In the genomic region with DNA sequence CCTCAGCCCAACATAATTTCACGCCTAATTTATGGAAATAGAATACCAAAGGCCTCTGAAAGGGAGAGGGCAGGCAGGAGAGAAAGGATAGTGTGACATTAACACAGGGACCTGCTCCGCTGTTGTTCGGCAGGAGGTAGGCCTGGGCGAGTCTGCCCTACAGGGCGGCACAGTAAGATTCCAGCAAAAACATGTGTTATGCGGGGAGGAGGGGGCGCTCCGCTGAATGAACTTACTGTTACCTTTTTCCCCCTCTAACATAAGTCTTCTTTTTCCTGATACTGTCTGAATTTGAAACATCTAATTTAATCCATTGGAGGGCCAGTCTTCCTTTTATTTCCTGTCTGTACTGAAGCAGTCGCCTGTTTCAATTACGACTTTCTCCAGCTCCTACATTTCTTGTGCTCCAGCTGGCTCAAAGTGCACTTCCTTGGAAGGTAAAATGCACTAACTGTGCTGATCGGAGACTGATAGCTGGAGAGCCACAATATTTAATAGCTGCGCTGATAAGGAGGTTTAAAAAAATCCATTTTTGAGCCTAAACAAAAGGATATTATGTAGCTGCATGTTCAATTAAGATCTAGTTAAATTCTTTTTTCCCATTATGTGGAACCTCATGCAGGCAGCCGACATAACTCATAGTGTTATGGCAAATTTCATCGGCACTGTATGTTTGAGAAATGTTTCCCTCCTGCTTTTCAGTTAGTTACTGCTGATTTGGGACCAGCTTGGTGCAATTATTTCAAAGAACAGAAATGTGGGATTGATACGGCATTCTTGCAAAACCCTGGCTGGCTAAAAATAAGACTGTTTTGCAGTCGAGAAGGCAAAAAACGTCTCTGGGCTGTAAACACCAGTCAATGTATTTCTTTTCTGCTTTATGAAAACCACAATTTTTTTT, we compare ENCODE assay signal across 25 cellular contexts.
DNase-seq lines count a peak whose midpoint lies in the region; ATAC-seq and TF ChIP-seq lines count a peak whose summit lies in the region.
"Had no signal": no experiment of that assay in that cellular context is flagged by ENCODE, and none has a peak within 500 bp of the region (broad histone marks: within the 10 kb centered on the region; RNA-seq: fewer than 3 reads in every experiment).

No MANE protein-coding gene starts in this region.

- POLR2A ChIA-PET in activated CD8-positive, alpha-beta T cell treated with anti-CD3 and anti-CD28 coated beads for 36 hours (lab: Charles Lee), result interaction anchor here (1.4 kb wide), 1 partner anchor 292 kb away, joined by 3 read pairs; no protein-coding TSS in a partner anchor

- DNase-seq in GM23338 (ENCODE audit: low spot score) (peak; percentile 32), ascending aorta (ENCODE audit: low spot score in 2 of 2) (no peak), iris pigment epithelial cell (ENCODE audit: low read depth) (peak; percentile 42), progenitor cell of endocrine pancreas (ENCODE audit: low spot score, unreplicated experiment) (no peak), colonic mucosa (no peak)
- DNase-seq in activated CD8-positive, alpha-beta T cell treated with anti-CD3 and anti-CD28 coated beads for 36 hours, result no peak
- DNase-seq in effector memory CD4-positive, alpha-beta T cell, result no peak
- DNase-seq: activated CD4-positive, alpha-beta memory T cell treated with anti-CD3 and anti-CD28 coated beads, Interleukin-2, amount 10 ng/mL, durations not matched to agents 7 days and 5 days; activated naive CD4-positive, alpha-beta T cell treated with anti-CD3 and anti-CD28 coated beads, Interleukin-2, amount 50 U/mL, for 16 hours; activated T-cell treated with anti-CD3 and anti-CD28 coated beads, Interleukin-2, amount 50 U/mL, for 4 hours; AML-193; brain microvascular endothelial cell; COR-L47; dermis blood vessel endothelial cell; GOT3; midbrain; NCI-H1694 treated with DMSO at 0.1 percent for 48 hours; sigmoid colon; stimulated activated naive CD4-positive, alpha-beta T cell treated with Interleukin-2 at 50 U/mL for 16 hours; T-helper 17 cell; upper lobe of right lung had no signal

- H3K4me3 ChIP-seq in GM23338 (no peak overlapping the region), ascending aorta (peak overlapping the region; percentile 23 to 52), colonic mucosa (no peak overlapping the region)
- no peak overlapping the region for H3K4me3 ChIP-seq in effector memory CD4-positive, alpha-beta T cell (ENCODE audit: insufficient read depth, low read depth, low read length, poor library complexity, severe bottlenecking)
- H3K4me3 ChIP-seq: esophagus muscularis mucosa, sigmoid colon, upper lobe of right lung had no signal

- peaks cover 31% of the 10 kb centered on the region for H3K4me1 Mint-ChIP-seq in GM23338
- peaks cover 24% of the 10 kb centered on the region for H3K4me1 Mint-ChIP-seq in progenitor cell of endocrine pancreas (ENCODE audit: low read depth)
- H3K4me1 Mint-ChIP-seq in activated CD8-positive, alpha-beta T cell treated with anti-CD3 and anti-CD28 coated beads for 36 hours (ENCODE audit: low read depth), result peaks cover 5% of the 10 kb centered on the region
- H3K4me1 Mint-ChIP-seq: T-helper 17 cell had no signal

- H4K20me1 ChIP-seq in GM23338 (replicated peaks; ENCODE audit: insufficient read depth), result no peaks in the 10 kb centered on the region

- H3K36me3 Mint-ChIP-seq in GM23338 (ENCODE audit: low read depth), result no peaks in the 10 kb centered on the region
- no peaks in the 10 kb centered on the region for H3K36me3 Mint-ChIP-seq in progenitor cell of endocrine pancreas (ENCODE audit: insufficient read depth)
- H3K36me3 Mint-ChIP-seq in activated CD8-positive, alpha-beta T cell treated with anti-CD3 and anti-CD28 coated beads for 36 hours (ENCODE audit: low read depth), result no peaks in the 10 kb centered on the region

- H3K4me1 ChIP-seq in GM23338 (ENCODE audit: insufficient read depth) (0 out of 2 replicates have a peak, but pooled peaks cover 13% of the 10 kb centered on the region), ascending aorta (peaks cover 0 to 20% of the 10 kb centered on the region in 2 donors), colonic mucosa (no peaks in the 10 kb centered on the region)
- no peaks in the 10 kb centered on the region for H3K4me1 ChIP-seq in effector memory CD4-positive, alpha-beta T cell (ENCODE audit: control insufficient read depth, insufficient read depth, low read length, poor library complexity, severe bottlenecking)
- H3K4me1 ChIP-seq: esophagus muscularis mucosa, sigmoid colon, upper lobe of right lung had no signal

- H3K4me3 Mint-ChIP-seq in GM23338 (no peak overlapping the region), progenitor cell of endocrine pancreas (ENCODE audit: low read depth) (no peak overlapping the region)
- no peak overlapping the region for H3K4me3 Mint-ChIP-seq in activated CD8-positive, alpha-beta T cell treated with anti-CD3 and anti-CD28 coated beads for 36 hours
- H3K4me3 Mint-ChIP-seq: activated CD4-positive, alpha-beta memory T cell treated with anti-CD3 and anti-CD28 coated beads, Interleukin-2, amount 10 ng/mL, durations not matched to agents 7 days and 5 days; activated T-cell treated with anti-CD3 and anti-CD28 coated beads, Interleukin-2, amount 50 U/mL, for 4 hours; T-helper 17 cell had no signal

- H3K9me3 Mint-ChIP-seq in GM23338 (no peaks in the 10 kb centered on the region), progenitor cell of endocrine pancreas (ENCODE audit: low read depth) (peaks cover 2% of the 10 kb centered on the region)
- H3K9me3 Mint-ChIP-seq in activated CD8-positive, alpha-beta T cell treated with anti-CD3 and anti-CD28 coated beads for 36 hours, result no peaks in the 10 kb centered on the region
- H3K9me3 Mint-ChIP-seq: activated CD4-positive, alpha-beta memory T cell treated with anti-CD3 and anti-CD28 coated beads, Interleukin-2, amount 10 ng/mL, durations not matched to agents 7 days and 5 days; activated T-cell treated with anti-CD3 and anti-CD28 coated beads, Interleukin-2, amount 50 U/mL, for 4 hours had no signal

- intact Hi-C loops in ascending aorta (cut with DNase I), result no loop called here
- intact Hi-C loops in activated CD8-positive, alpha-beta T cell treated with anti-CD3 and anti-CD28 coated beads for 36 hours (cut with micrococcal nuclease), result no loop called here
- intact Hi-C loops in colonic mucosa (cut with DNase I), result no loop called here

- TF ChIP-seq CTCF in GM23338 (conservative IDR thresholded peaks at IDR 0.05; ENCODE audit: low read depth in 2 of 2) (no peak), ascending aorta (IDR thresholded peaks at IDR 0.05) (no peak), progenitor cell of endocrine pancreas (IDR thresholded peaks at IDR 0.05; ENCODE audit: unreplicated experiment) (no peak), colonic mucosa (IDR thresholded peaks at IDR 0.05) (no peak)
- TF ChIP-seq CTCF in activated CD8-positive, alpha-beta T cell treated with anti-CD3 and anti-CD28 coated beads for 36 hours (IDR thresholded peaks at IDR 0.05), result no peak

- H3K27ac ChIP-seq in GM23338 (ENCODE audit: low read depth), result no peak overlapping the region
- peak overlapping the region; percentile 73 to 83 for H3K27ac ChIP-seq in ascending aorta
- no peak overlapping the region for H3K27ac ChIP-seq in effector memory CD4-positive, alpha-beta T cell (ENCODE audit: insufficient read depth, low read length, poor library complexity, severe bottlenecking)
- H3K27ac ChIP-seq in colonic mucosa, result no peak overlapping the region
- H3K27ac ChIP-seq: brain microvascular endothelial cell, esophagus muscularis mucosa, neutrophil, sigmoid colon, upper lobe of right lung, VCaP had no signal

- peaks cover 3% of the 10 kb centered on the region for H3K27me3 Mint-ChIP-seq in GM23338 (ENCODE audit: insufficient read depth, low read depth, poor library complexity)
- H3K27me3 Mint-ChIP-seq in progenitor cell of endocrine pancreas, result peaks cover 3% of the 10 kb centered on the region
- no peaks in the 10 kb centered on the region for H3K27me3 Mint-ChIP-seq in activated CD8-positive, alpha-beta T cell treated with anti-CD3 and anti-CD28 coated beads for 36 hours
- H3K27me3 Mint-ChIP-seq: activated CD4-positive, alpha-beta memory T cell treated with anti-CD3 and anti-CD28 coated beads, Interleukin-2, amount 10 ng/mL, durations not matched to agents 7 days and 5 days; T-helper 17 cell had no signal

- H3K27ac Mint-ChIP-seq in GM23338 (peak overlapping the region; percentile 54; the same call in 1 of the 2 replicates), progenitor cell of endocrine pancreas (peak overlapping the region; percentile 2)
- H3K27ac Mint-ChIP-seq in activated CD8-positive, alpha-beta T cell treated with anti-CD3 and anti-CD28 coated beads for 36 hours, result no peak overlapping the region
- H3K27ac Mint-ChIP-seq: activated CD4-positive, alpha-beta memory T cell treated with anti-CD3 and anti-CD28 coated beads, Interleukin-2, amount 10 ng/mL, durations not matched to agents 7 days and 5 days; T-helper 17 cell had no signal

- no peak overlapping the region for H2AFZ ChIP-seq in GM23338

- H3F3A ChIP-seq in GM23338 (replicated peaks; ENCODE audit: low read depth), result no peaks in the 10 kb centered on the region

- H3K36me3 ChIP-seq in GM23338 (ENCODE audit: insufficient read depth), result no peaks in the 10 kb centered on the region
- H3K36me3 ChIP-seq in ascending aorta, result no peaks in the 10 kb centered on the region
- no peaks in the 10 kb centered on the region for H3K36me3 ChIP-seq in effector memory CD4-positive, alpha-beta T cell (ENCODE audit: control insufficient read depth, insufficient read depth, low read length)
- no peaks in the 10 kb centered on the region for H3K36me3 ChIP-seq in colonic mucosa
- H3K36me3 ChIP-seq: brain microvascular endothelial cell, esophagus muscularis mucosa, neutrophil, sigmoid colon, upper lobe of right lung had no signal

- no peaks in the 10 kb centered on the region for H3K9me3 ChIP-seq in ascending aorta
- H3K9me3 ChIP-seq in effector memory CD4-positive, alpha-beta T cell (ENCODE audit: control insufficient read depth, low read length), result no peaks in the 10 kb centered on the region
- H3K9me3 ChIP-seq in colonic mucosa, result no peaks in the 10 kb centered on the region
- H3K9me3 ChIP-seq: esophagus muscularis mucosa, neutrophil, sigmoid colon, upper lobe of right lung had no signal

- no peaks in the 10 kb centered on the region for H3K9me2 ChIP-seq in GM23338 (ENCODE audit: insufficient read depth)

- H3K9ac ChIP-seq in colonic mucosa (ENCODE audit: low read depth in 2 of 2, low read length in 2 of 2), result no peak overlapping the region

- H3K4me2 ChIP-seq in GM23338, result no peak overlapping the region

- CTCF ChIA-PET in activated CD8-positive, alpha-beta T cell treated with anti-CD3 and anti-CD28 coated beads for 36 hours (lab: Charles Lee), result interaction anchor here (1.3 to 3.0 kb wide), 3 partner anchors 10 to 551 kb away, joined by 3 to 7 read pairs (median 5); no protein-coding TSS in a partner anchor

- no peaks in the 10 kb centered on the region for H3K27me3 ChIP-seq in GM23338 (ENCODE audit: insufficient read depth)
- H3K27me3 ChIP-seq in ascending aorta, result no peaks in the 10 kb centered on the region
- H3K27me3 ChIP-seq in effector memory CD4-positive, alpha-beta T cell (replicated peaks; ENCODE audit: control insufficient read depth, insufficient read depth, low read length, poor library complexity, severe bottlenecking), result no peaks in the 10 kb centered on the region
- H3K27me3 ChIP-seq in colonic mucosa, result no peaks in the 10 kb centered on the region
- H3K27me3 ChIP-seq: brain microvascular endothelial cell, esophagus muscularis mucosa, neutrophil, sigmoid colon, upper lobe of right lung had no signal

- ATAC-seq in GM23338, result peak; percentile 94
- no peak for ATAC-seq in activated CD8-positive, alpha-beta T cell treated with anti-CD3 and anti-CD28 coated beads for 36 hours
- ATAC-seq in GM21737 (IDR thresholded peaks at IDR 0.05; ENCODE audit: unreplicated experiment), result no peak
- ATAC-seq: activated T-cell treated with anti-CD3 and anti-CD28 coated beads, Interleukin-2, amount 50 U/mL, for 4 hours; T-helper 17 cell; upper lobe of right lung had no signal

- no peaks in the 10 kb centered on the region for H3K79me2 ChIP-seq in GM23338 (replicated peaks; ENCODE audit: insufficient read depth)

Comparison
In these comparisons a context has a peak if more than half of its experiments do, and no peak if none do; other contexts are left out.
1. DNase-seq: peak in GM23338 (single experiment) and iris pigment epithelial cell (single experiment); none in ascending aorta (0 of 2), progenitor cell of endocrine pancreas (single experiment), activated CD8-positive, alpha-beta T cell treated with anti-CD3 and anti-CD28 coated beads for 36 hours (single experiment), effector memory CD4-positive, alpha-beta T cell (0 of 3) and colonic mucosa (single experiment).
2. H3K27ac ChIP-seq: peak in ascending aorta (2 of 2); none in GM23338 (single experiment), effector memory CD4-positive, alpha-beta T cell (single experiment) and colonic mucosa (single experiment).
3. H3K4me3 ChIP-seq: peak in ascending aorta (2 of 2); none in GM23338 (single experiment), effector memory CD4-positive, alpha-beta T cell (single experiment) and colonic mucosa (single experiment).